Comparison of ENCODE assay signal across 8 cellular contexts in the genomic region with DNA sequence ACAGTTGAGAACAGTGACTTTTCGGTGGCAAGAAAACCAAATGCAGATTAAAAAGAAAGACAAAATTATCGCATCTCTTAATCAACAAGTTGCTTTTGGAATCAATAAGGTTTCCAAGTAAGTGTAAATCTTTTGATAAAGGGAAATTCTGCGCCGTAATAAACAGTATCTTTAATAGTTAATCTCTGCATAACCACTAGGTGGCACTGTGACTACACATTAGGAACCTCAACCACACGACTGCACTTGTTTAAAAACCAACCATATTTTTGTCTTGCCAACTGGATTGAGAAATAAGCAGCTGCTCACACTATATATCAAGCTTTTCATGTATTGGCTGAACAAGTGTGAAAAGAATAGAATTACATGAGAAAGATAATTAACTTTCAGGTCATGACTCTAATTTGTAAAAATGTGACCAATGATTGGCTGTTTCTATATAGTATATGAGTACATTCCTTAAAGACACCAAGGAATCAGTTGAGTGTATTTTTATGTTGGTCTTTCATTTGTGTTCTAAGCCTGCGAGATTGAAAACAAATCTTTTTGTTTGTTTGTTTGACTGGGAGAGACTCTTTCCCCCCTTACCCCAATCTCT.
DNase-seq lines count a peak whose midpoint lies in the region; ATAC-seq and TF ChIP-seq lines count a peak whose summit lies in the region.

No MANE protein-coding gene starts in this region.

- H3K36me3 ChIP-seq in CD4-positive, alpha-beta memory T cell (ENCODE audit: insufficient read depth, low read length): no peaks in the 10 kb centered on the region
- H3K36me3 ChIP-seq in esophagus muscularis mucosa: peaks cover 0 to 22% (median 5%) of the 10 kb centered on the region in 4 donors

- no peaks in the 10 kb centered on the region for H3K27me3 Mint-ChIP-seq in CD4-positive, alpha-beta memory T cell
- no peaks in the 10 kb centered on the region for H3K27me3 Mint-ChIP-seq in neural crest cell (ENCODE audit: low read depth)

- WGBS in esophagus muscularis mucosa: 24% methylated on average over 6 of the region's 6 CpGs

- no peaks in the 10 kb centered on the region for H3K27me3 ChIP-seq in CD4-positive, alpha-beta memory T cell (ENCODE audit: insufficient read depth, low read length)
- H3K27me3 ChIP-seq in esophagus muscularis mucosa: no peaks in the 10 kb centered on the region

- POLR2A ChIA-PET in CD4-positive, alpha-beta memory T cell (lab: Charles Lee; ENCODE audit: partially characterized antibody): interaction anchor here (0.6 to 2.3 kb wide), 5 partner anchors 73 to 258 kb away, joined by 3 to 9 read pairs (median 4); partner anchors contain the start of genes CIP2A and DZIP3

- intact Hi-C loops in CD4-positive, alpha-beta memory T cell (cut with micrococcal nuclease): loop anchor here (1.0 kb wide), 3 partner anchors 156 to 253 kb away; no protein-coding TSS in a partner anchor
- intact Hi-C loops in esophagus muscularis mucosa (cut with DNase I): loop anchor here (2.0 kb wide), 1 partner anchor 253 kb away; no protein-coding TSS in a partner anchor

- H3K27ac Mint-ChIP-seq in CD4-positive, alpha-beta memory T cell: no peak overlapping the region
- no peak overlapping the region for H3K27ac Mint-ChIP-seq in neural crest cell (ENCODE audit: unreplicated experiment)

- peaks cover 7 to 16% (median 12%) of the 10 kb centered on the region in 4 donors for H3K4me1 Mint-ChIP-seq in CD4-positive, alpha-beta memory T cell
- peaks cover 11% of the 10 kb centered on the region for H3K4me1 Mint-ChIP-seq in neural crest cell

- H3K4me3 Mint-ChIP-seq in CD4-positive, alpha-beta memory T cell: peak overlapping the region in 1 of 8 donors; percentile 9
- H3K4me3 Mint-ChIP-seq in neural crest cell: no peak overlapping the region

- no peak overlapping the region for H3K4me3 ChIP-seq in CD4-positive, alpha-beta memory T cell (ENCODE audit: low read length in 2 of 2)
- H3K4me3 ChIP-seq in esophagus muscularis mucosa: no peak overlapping the region

- peak; percentile 47 to 77 (median 70) for DNase-seq in CD4-positive, alpha-beta memory T cell
- DNase-seq in NCI-H526 treated with DMSO at 0.1 percent for 48 hours (lab: John Stamatoyannopoulos, UW) (peak; percentile 1), esophagus muscularis mucosa (ENCODE audit: extremely low spot score) (no peak), neural crest cell (ENCODE audit: low read depth, low spot score) (peak; percentile 41), GOT3 (lab: John Stamatoyannopoulos, UW) (no peak)
- DNase-seq in activated CD4-positive, alpha-beta T cell treated with anti-CD3 and anti-CD28 coated beads, Interleukin-2, amount 50 U/mL, for 4 hours: peak; percentile 35 to 38

- TF ChIP-seq POLR2A in esophagus muscularis mucosa (IDR thresholded peaks at IDR 0.05; ENCODE audit: low read depth): no peak

- H3K27ac ChIP-seq in CD4-positive, alpha-beta memory T cell (ENCODE audit: low read depth, low read length): no peak overlapping the region
- no peak overlapping the region for H3K27ac ChIP-seq in esophagus muscularis mucosa (replicated peaks in 1 of 4)

- peaks cover 3 to 21% of the 10 kb centered on the region in 2 donors for H3K36me3 Mint-ChIP-seq in CD4-positive, alpha-beta memory T cell
- peaks cover 20% of the 10 kb centered on the region for H3K36me3 Mint-ChIP-seq in neural crest cell (ENCODE audit: low read depth)

- CTCF ChIA-PET in CD4-positive, alpha-beta memory T cell (lab: Charles Lee; ENCODE audit: partially characterized antibody): interaction anchor here (0.6 to 12.2 kb wide), 16 partner anchors 9 to 361 kb away, joined by 3 to 191 read pairs (median 4); no protein-coding TSS in a partner anchor

- ATAC-seq in GM19035 (IDR thresholded peaks at IDR 0.05; ENCODE audit: unreplicated experiment) (peak; percentile 91), HG03520 (IDR thresholded peaks at IDR 0.05; ENCODE audit: unreplicated experiment) (peak; percentile 82)

- no peak for TF ChIP-seq EP300 in esophagus muscularis mucosa (IDR thresholded peaks at IDR 0.05)

- H3K4me1 ChIP-seq in CD4-positive, alpha-beta memory T cell (ENCODE audit: insufficient read depth, low read length): peaks cover 4% of the 10 kb centered on the region
- peaks cover 0 to 7% (median 2%) of the 10 kb centered on the region in 4 donors for H3K4me1 ChIP-seq in esophagus muscularis mucosa

- no peaks in the 10 kb centered on the region for H3K9me3 ChIP-seq in CD4-positive, alpha-beta memory T cell (ENCODE audit: control insufficient read depth in 1 of 2, low read length in 2 of 2)
- H3K9me3 ChIP-seq in esophagus muscularis mucosa: no peaks in the 10 kb centered on the region

- TF ChIP-seq CTCF in esophagus muscularis mucosa (IDR thresholded peaks at IDR 0.05) (peak; percentile 55 to 83 (median 79)), neural crest cell (conservative IDR thresholded peaks at IDR 0.05) (peak; percentile 89)

- H3K9me3 Mint-ChIP-seq in CD4-positive, alpha-beta memory T cell: peaks cover 0 to 3% (median 0%) of the 10 kb centered on the region in 8 donors
- peaks cover 8% of the 10 kb centered on the region for H3K9me3 Mint-ChIP-seq in neural crest cell

Comparison
In these comparisons a context has a peak if more than half of its experiments do, and no peak if none do; other contexts are left out.
1. DNase-seq: peak in CD4-positive, alpha-beta memory T cell (5 of 5), NCI-H526 treated with DMSO at 0.1 percent for 48 hours (single experiment), activated CD4-positive, alpha-beta T cell treated with anti-CD3 and anti-CD28 coated beads, Interleukin-2, amount 50 U/mL, for 4 hours (2 of 2) and neural crest cell (single experiment); none in esophagus muscularis mucosa (single experiment) and GOT3 (single experiment).